ENCODE assay signal across 8 cellular contexts in genomic region chr18:35041752-35042379, GRCh38. TPM values are rescaled to one million over a fixed set of nuclear protein-coding genes. Genes with fewer than 3 reads are reported as not detected.
DNase-seq lines count a peak whose midpoint lies in the region; ATAC-seq and TF ChIP-seq lines count a peak whose summit lies in the region.

No MANE protein-coding gene starts in this region.

- no peaks in the 10 kb centered on the region for H3K9me3 ChIP-seq in uterus

- ATAC-seq in GM21825 (IDR thresholded peaks at IDR 0.05; ENCODE audit: unreplicated experiment) = peak; percentile 0

- DNase-seq in A172 (ENCODE audit: low spot score) (peak; percentile 26), RPMI8226 (peak; percentile 50), coronary artery (ENCODE audit: low spot score) (no peak), midbrain (lab: John Stamatoyannopoulos, UW) (peak; percentile 53), uterus (no peak), NOMO-1 treated with dmso at 0.1 percent for 144 hours (lab: John Stamatoyannopoulos, UW; ENCODE audit: unreplicated experiment) (no peak), activated gamma-delta T cell treated with Interleukin-2 at 50 U/mL for 16 hours (no peak)

- H3K27ac ChIP-seq in coronary artery (peak overlapping the region; percentile 72 to 86), uterus (peak overlapping the region; percentile 86 to 87)

- H3K27me3 ChIP-seq in uterus = no peaks in the 10 kb centered on the region

- intact Hi-C loops in uterus (cut with DNase I; ENCODE audit: low total_unique reads) = no loop called here

- TF ChIP-seq CTCF in coronary artery (IDR thresholded peaks at IDR 0.05) = no peak
- no peak for TF ChIP-seq CTCF in uterus (IDR thresholded peaks at IDR 0.05)

- H3K36me3 ChIP-seq in uterus = no peaks in the 10 kb centered on the region

- no peak for TF ChIP-seq POLR2A in uterus (IDR thresholded peaks at IDR 0.05)

- no peaks in the 10 kb centered on the region for H3K4me1 ChIP-seq in uterus

- H3K4me3 ChIP-seq in coronary artery = peak overlapping the region; percentile 81
- H3K4me3 ChIP-seq in uterus = peak overlapping the region; percentile 63 to 75

RNA-seq across cellular contexts. Expression of gene MAPRE2, which starts 0.7 kb away (rescaled TPM):
- 23.1 and 33.5 TPM in 2 replicates for total RNA-seq in A172 (2014; rRNA removed; shearing (Covaris generic))
- 10 to 100 TPM in 3 of 4 donors, 1 to 10 TPM in 1; 7.4 to 29.8 (median 21.7) TPM for total RNA-seq in uterus

Comparison
In these comparisons a context has a peak if more than half of its experiments do, and no peak if none do; other contexts are left out.
1. DNase-seq: peak in A172 (single experiment), RPMI8226 (single experiment) and midbrain (single experiment); none in coronary artery (single experiment), uterus (0 of 2), NOMO-1 treated with dmso at 0.1 percent for 144 hours (single experiment) and activated gamma-delta T cell treated with Interleukin-2 at 50 U/mL for 16 hours (single experiment).